9 cellular contexts compared by ENCODE assay signal in the genomic region with DNA sequence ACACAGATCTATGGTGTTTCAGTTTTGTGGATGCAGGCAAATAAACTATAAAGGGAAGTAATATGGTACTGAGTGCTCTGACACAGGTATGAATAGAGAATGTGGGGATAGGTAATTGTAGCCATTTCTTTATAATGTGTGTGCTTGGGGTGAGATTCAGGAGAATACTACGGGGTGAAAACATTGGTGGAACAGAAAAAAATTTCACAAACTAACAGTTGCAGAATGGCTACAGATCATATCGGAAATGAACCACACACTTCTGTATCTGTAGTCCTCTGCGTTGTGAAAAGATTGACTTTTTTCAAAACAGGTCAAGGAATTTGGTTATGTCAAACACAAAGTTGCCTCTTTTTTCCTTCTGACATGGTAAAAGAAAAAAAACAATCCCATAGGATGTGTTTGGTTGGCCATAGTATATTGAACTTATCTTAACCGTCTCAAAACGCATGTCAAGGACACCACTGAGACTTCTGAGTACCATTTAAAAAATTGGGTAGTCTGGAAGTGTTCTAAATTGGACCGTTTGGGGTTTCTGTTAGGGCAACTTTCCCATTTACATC. TPM values are rescaled to one million over a fixed set of nuclear protein-coding genes. Genes with fewer than 3 reads are reported as not detected.
DNase-seq lines count a peak whose midpoint lies in the region; ATAC-seq and TF ChIP-seq lines count a peak whose summit lies in the region.
"Had no signal": no experiment of that assay in that cellular context is flagged by ENCODE, and none has a peak within 500 bp of the region (broad histone marks: within the 10 kb centered on the region; RNA-seq: fewer than 3 reads in every experiment).

No MANE protein-coding gene starts in this region.

- in situ Hi-C loops in mammary epithelial cell (cut with MboI; ENCODE audit: low sequenced_read_pairs in 2 of 2), result no loop called here

- no peaks in the 10 kb centered on the region for H3K9me3 ChIP-seq in BLaER1 treated with 17β-estradiol and CSF1 and Interleukin-3, amounts not matched to agents 10 nM and 100 nM (replicated peaks in 1 of 11)
- H3K9me3 ChIP-seq in HUES48 (ENCODE audit: control insufficient read depth, insufficient read depth, low read length) (no peaks in the 10 kb centered on the region), mammary epithelial cell (replicated peaks; ENCODE audit: insufficient read depth, low read length) (no peaks in the 10 kb centered on the region)

- intact Hi-C loops in mammary epithelial cell (cut with micrococcal nuclease), result loop anchor here (1.0 to 10.0 kb wide), 2 partner anchors 15 to 646 kb away; a partner anchor contains a TSS

- DNase-seq in mammary epithelial cell, result no peak
- no peak for DNase-seq in nephron progenitor cell
- DNase-seq in GM10248 (ENCODE audit: extremely low spot score), result no peak
- no peak for DNase-seq in HK-2 (ENCODE audit: unreplicated experiment)
- DNase-seq in NCI-H187 (lab: John Stamatoyannopoulos, UW), result no peak
- DNase-seq: activated effector memory CD4-positive, alpha-beta T cell treated with anti-CD3 and anti-CD28 coated beads, Interleukin-2, amount 50 U/mL, for 16 hours had no signal

- peaks cover 34% of the 10 kb centered on the region for H3K4me1 Mint-ChIP-seq in nephron progenitor cell

- H3K27me3 ChIP-seq in BLaER1 treated with 17β-estradiol and CSF1 and Interleukin-3, amounts not matched to agents 10 nM and 100 nM, result no peaks in the 10 kb centered on the region
- H3K27me3 ChIP-seq in HUES48 (ENCODE audit: control insufficient read depth, insufficient read depth, low read length) (0 out of 2 replicates have a peak, but pooled peaks cover 8% of the 10 kb centered on the region), mammary epithelial cell (ENCODE audit: insufficient read depth, low read length) (no peaks in the 10 kb centered on the region)

- H3K27ac ChIP-seq in BLaER1 treated with 17β-estradiol and CSF1 and Interleukin-3, amounts not matched to agents 10 nM and 100 nM, result no peak overlapping the region
- H3K27ac ChIP-seq in HUES48 (ENCODE audit: low read depth, low read length), result no peak overlapping the region
- no peak overlapping the region for H3K27ac ChIP-seq in mammary epithelial cell (ENCODE audit: insufficient read depth, low read depth, low read length)

- peaks cover 18 to 34% (median 29%) of the 10 kb centered on the region in 11 experiments; a peak in 19 of 22 replicates for H4K20me1 ChIP-seq in BLaER1 treated with 17β-estradiol and CSF1 and Interleukin-3, amounts not matched to agents 10 nM and 100 nM
- H4K20me1 ChIP-seq in mammary epithelial cell (ENCODE audit: insufficient read depth, low read length), result no peaks in the 10 kb centered on the region

- BruUV-seq in mammary epithelial cell (replicated peaks; lab: Mats Ljungman, UMichigan), result no TSS peak

- peak overlapping the region; percentile 74 to 84 (median 80) for H3K4me2 ChIP-seq in BLaER1 treated with 17β-estradiol and CSF1 and Interleukin-3, amounts not matched to agents 10 nM and 100 nM
- H3K4me2 ChIP-seq in mammary epithelial cell (ENCODE audit: insufficient read depth, low read depth, low read length), result peak overlapping the region; percentile 68

- no peak for ATAC-seq in GM21360 (IDR thresholded peaks at IDR 0.05; ENCODE audit: unreplicated experiment)

- peak overlapping the region; percentile 96 for H3K4me3 Mint-ChIP-seq in nephron progenitor cell

- peaks cover 15% of the 10 kb centered on the region for H3K27me3 Mint-ChIP-seq in nephron progenitor cell (ENCODE audit: low read depth, poor library complexity)

- H3K4me3 ChIP-seq in BLaER1 treated with 17β-estradiol and CSF1 and Interleukin-3, amounts not matched to agents 10 nM and 100 nM, result peak overlapping the region in 9 of 10 experiments; percentile 74 to 92 (median 82); a peak in 10 of 20 replicates
- peak overlapping the region; percentile 97 for H3K4me3 ChIP-seq in HUES48 (ENCODE audit: low read depth, low read length)
- no peak overlapping the region for H3K4me3 ChIP-seq in mammary epithelial cell (replicated peaks in 1 of 3; ENCODE audit: insufficient read depth in 1 of 3, low read depth in 2 of 3, low read length in 3 of 3)

- peaks cover 8 to 15% (median 11%) of the 10 kb centered on the region in 11 experiments for H3K36me3 ChIP-seq in BLaER1 treated with 17β-estradiol and CSF1 and Interleukin-3, amounts not matched to agents 10 nM and 100 nM
- H3K36me3 ChIP-seq in HUES48 (ENCODE audit: control insufficient read depth, insufficient read depth, low read length) (peaks cover 14% of the 10 kb centered on the region), mammary epithelial cell (ENCODE audit: insufficient read depth, low read length) (peaks cover 2% of the 10 kb centered on the region)

- peak overlapping the region in 1 of 11 experiments; percentile 97; a peak in 1 of 22 replicates for H3K9ac ChIP-seq in BLaER1 treated with 17β-estradiol and CSF1 and Interleukin-3, amounts not matched to agents 10 nM and 100 nM
- H3K9ac ChIP-seq in HUES48 (ENCODE audit: low read depth, low read length) (0 out of 2 replicates have a peak overlapping the region, but pooled peaks have one; percentile 96), mammary epithelial cell (ENCODE audit: insufficient read depth, low read length) (no peak overlapping the region)

- peaks cover 17 to 30% (median 22%) of the 10 kb centered on the region in 10 experiments for H3K4me1 ChIP-seq in BLaER1 treated with 17β-estradiol and CSF1 and Interleukin-3, amounts not matched to agents 10 nM and 100 nM
- peaks cover 16% of the 10 kb centered on the region; the same call in 1 of the 2 replicates for H3K4me1 ChIP-seq in HUES48 (ENCODE audit: control insufficient read depth, insufficient read depth, low read length)
- peaks cover 8% of the 10 kb centered on the region for H3K4me1 ChIP-seq in mammary epithelial cell (ENCODE audit: insufficient read depth, low read length)

- 95% methylated on average over 6 of the region's 6 CpGs for WGBS in mammary epithelial cell (ENCODE audit: low coverage, missing lambda C conversion rate)

- peaks cover 17% of the 10 kb centered on the region for H3K36me3 Mint-ChIP-seq in nephron progenitor cell (ENCODE audit: low read depth)

- TF ChIP-seq CTCF in mammary epithelial cell (conservative IDR thresholded peaks at IDR 0.05 in 1 of 2, IDR thresholded peaks at IDR 0.05 in 1 of 2; ENCODE audit: extremely low read depth in 1 of 2, insufficient read depth in 1 of 2, low read depth in 1 of 2, low read length in 2 of 2) (no peak), nephron progenitor cell (IDR thresholded peaks at IDR 0.05) (no peak), GM10248 (IDR thresholded peaks at IDR 0.05; ENCODE audit: control extremely low read depth, extremely low read depth, low read depth, missing control alignments) (no peak)

- H2AFZ ChIP-seq in mammary epithelial cell (ENCODE audit: low read depth, low read length), result no peak overlapping the region

- no peaks in the 10 kb centered on the region for H3K9me3 Mint-ChIP-seq in nephron progenitor cell

- no peak overlapping the region for H3K27ac Mint-ChIP-seq in nephron progenitor cell

- POLR2A ChIA-PET in GM10248 (lab: Yijun Ruan, JAX), result no interaction called here

- H3K79me2 ChIP-seq in mammary epithelial cell (ENCODE audit: insufficient read depth, low read length), result peaks cover 37% of the 10 kb centered on the region

- dilution Hi-C loops in mammary epithelial cell (cut with HindIII; ENCODE audit: low sequenced_read_pairs), result no loop called here

- CTCF ChIA-PET in mammary epithelial cell (lab: Charles Lee; ENCODE audit: low non-redundant PET) (no interaction called here), GM10248 (lab: Yijun Ruan, JAX) (interaction anchor here (0.8 to 2.5 kb wide), 4 partner anchors 9 to 28 kb away, joined by 3 to 11 read pairs (median 5); no protein-coding TSS in a partner anchor)

RNA-seq across cellular contexts. Expression of a gene that starts 1.1 kb away (rescaled TPM):
- 10 to 100 TPM; 27.5 to 58.3 TPM for total RNA-seq in mammary epithelial cell
- polyA plus RNA-seq in mammary epithelial cell, result 25.8 TPM
- 20.8 TPM for polyA minus RNA-seq in mammary epithelial cell

RNA-seq across cellular contexts. Expression of a gene that starts 15.5 kb away (rescaled TPM):
- 10 to 100 TPM in 1 of 2 donors, 1 to 10 TPM in 1; 6.7 to 36.3 TPM for total RNA-seq in mammary epithelial cell
- 12.6 TPM for polyA plus RNA-seq in mammary epithelial cell
- polyA minus RNA-seq in mammary epithelial cell, result 4.2 TPM

Comparison
In these comparisons a context has a peak if more than half of its experiments do, and no peak if none do; other contexts are left out.
1. H3K4me3 ChIP-seq: peak in BLaER1 treated with 17β-estradiol and CSF1 and Interleukin-3, amounts not matched to agents 10 nM and 100 nM (9 of 10) and HUES48 (single experiment); none in mammary epithelial cell (0 of 3).